8 cellular contexts compared by ENCODE assay signal in genomic region chr12:63337128-63337527, GRCh38.
DNase-seq lines count a peak whose midpoint lies in the region; ATAC-seq and TF ChIP-seq lines count a peak whose summit lies in the region.
"Not testable (repeated sequence)": the region's sequence is repeated elsewhere in the genome, so short reads cannot be mapped to it uniquely, and the experiment has no call there.

No MANE protein-coding gene starts in this region.

- H4K8ac ChIP-seq in neuronal stem cell (ENCODE audit: low read depth, low read length): peak overlapping the region; percentile 96

- not testable (repeated sequence) for H3K27me3 Mint-ChIP-seq in GM23338 (ENCODE audit: insufficient read depth, low read depth, poor library complexity)

- not testable (repeated sequence) for H2BK5ac ChIP-seq in neuronal stem cell (ENCODE audit: low read length)

- H2AK5ac ChIP-seq in neuronal stem cell (ENCODE audit: low read depth, low read length): not testable (repeated sequence)

- peak; percentile 29 for DNase-seq in COR-L47 (lab: John Stamatoyannopoulos, UW)
- DNase-seq in GM23338 (ENCODE audit: low spot score): peak; percentile 67
- peak; percentile 41 for DNase-seq in NCI-H146 (lab: John Stamatoyannopoulos, UW)
- peak; percentile 32 for DNase-seq in NCI-H2227 (lab: John Stamatoyannopoulos, UW; ENCODE audit: unreplicated experiment)
- peak; percentile 4 for DNase-seq in NCI-H82 (lab: John Stamatoyannopoulos, UW)
- DNase-seq in ecto neural progenitor cell (ENCODE audit: low spot score): peak; percentile 70
- DNase-seq in iPS-NIHi7 (ENCODE audit: extremely low spot score): peak; percentile 22
- not testable (repeated sequence) for DNase-seq in neuronal stem cell (ENCODE audit: low spot score)

- H3K9ac ChIP-seq in neuronal stem cell (ENCODE audit: low read depth, low read length, poor library complexity): not testable (repeated sequence)

- H3K4me1 Mint-ChIP-seq in GM23338: not testable (repeated sequence)

- not testable (repeated sequence) for H2BK12ac ChIP-seq in neuronal stem cell (ENCODE audit: low read length)

- not testable (repeated sequence) for H3K4ac ChIP-seq in neuronal stem cell (ENCODE audit: low read length)

- TF ChIP-seq CTCF in GM23338 (conservative IDR thresholded peaks at IDR 0.05; ENCODE audit: low read depth in 2 of 2): not testable (repeated sequence)

- not testable (repeated sequence) for H4K91ac ChIP-seq in neuronal stem cell (ENCODE audit: low read depth, low read length, poor library complexity)

- ATAC-seq in GM23338: peak; percentile 71

- H3K18ac ChIP-seq in neuronal stem cell (ENCODE audit: low read length): not testable (repeated sequence)

- no CpG with 5 or more reads among the region's 3 CpGs for WGBS in neuronal stem cell (ENCODE audit: extremely low coverage in 2 of 2, insufficient read length in 2 of 2, insufficient replicate concordance in 1 of 2), 2 donors

- not testable (repeated sequence) for H3K23ac ChIP-seq in neuronal stem cell (ENCODE audit: low read depth, low read length, poor library complexity)

- H3K36me3 Mint-ChIP-seq in GM23338 (ENCODE audit: low read depth): not testable (repeated sequence)

- H3F3A ChIP-seq in GM23338 (replicated peaks; ENCODE audit: low read depth): not testable (repeated sequence)

- H3K9me2 ChIP-seq in GM23338 (ENCODE audit: insufficient read depth): not testable (repeated sequence)

- H3K14ac ChIP-seq in neuronal stem cell (ENCODE audit: low read length): peak overlapping the region; percentile 38

- not testable (repeated sequence) for H3K4me3 Mint-ChIP-seq in GM23338

- H3K27ac ChIP-seq in GM23338 (ENCODE audit: low read depth); neuronal stem cell (replicated peaks; ENCODE audit: low read length): not testable (repeated sequence)

- H3K4me3 ChIP-seq in GM23338; neuronal stem cell (ENCODE audit: low read length in 2 of 2): not testable (repeated sequence)

- H2AFZ ChIP-seq in GM23338 (peak overlapping the region; percentile 24), neuronal stem cell (ENCODE audit: low read length) (peak overlapping the region; percentile 72)

- H3K4me1 ChIP-seq in GM23338 (ENCODE audit: insufficient read depth); neuronal stem cell (ENCODE audit: control insufficient read depth in 2 of 2, insufficient read depth in 1 of 2, low read depth in 1 of 2, low read length in 2 of 2): not testable (repeated sequence)

- H3K9me3 Mint-ChIP-seq in GM23338: peaks cover 20% of the 10 kb centered on the region

- H2BK120ac ChIP-seq in neuronal stem cell (ENCODE audit: low read depth, low read length): not testable (repeated sequence)

- H3K9me3 ChIP-seq in neuronal stem cell (replicated peaks in 1 of 2; ENCODE audit: control insufficient read depth in 2 of 2, insufficient read depth in 1 of 2, low read depth in 1 of 2, low read length in 2 of 2): not testable (repeated sequence)

- H4K20me1 ChIP-seq in GM23338 (replicated peaks; ENCODE audit: insufficient read depth): not testable (repeated sequence)

- H3K27ac Mint-ChIP-seq in GM23338: not testable (repeated sequence)

- H2BK15ac ChIP-seq in neuronal stem cell (ENCODE audit: low read length): not testable (repeated sequence)

- not testable (repeated sequence) for H3K4me2 ChIP-seq in GM23338; neuronal stem cell (ENCODE audit: insufficient read depth, low read length, poor library complexity, severe bottlenecking)

- not testable (repeated sequence) for H3K27me3 ChIP-seq in GM23338 (ENCODE audit: insufficient read depth); neuronal stem cell (ENCODE audit: control insufficient read depth in 3 of 3, insufficient read depth in 3 of 3, low read depth in 1 of 3, low read length in 3 of 3)

- not testable (repeated sequence) for H3K79me2 ChIP-seq in GM23338 (replicated peaks; ENCODE audit: insufficient read depth)

- H3K79me1 ChIP-seq in neuronal stem cell (ENCODE audit: low read depth, low read length): not testable (repeated sequence)

- not testable (repeated sequence) for H3K36me3 ChIP-seq in GM23338 (ENCODE audit: insufficient read depth); neuronal stem cell (replicated peaks in 1 of 2; ENCODE audit: control insufficient read depth in 2 of 2, insufficient read depth in 2 of 2, low read length in 2 of 2)

TF ChIP-seq in GM23338, 12 proteins besides CTCF, POLR2A, EP300 and RAD21:
- 0 out of 2 replicates have a peak, but pooled peaks have one; percentile 26 for TF ChIP-seq CREB1 (CRISPR knock-in tag; IDR thresholded peaks at IDR 0.05; ENCODE audit: low read depth)
